10 cellular contexts compared by ENCODE assay signal in genomic region chr5:145718956-145719355, GRCh38.
DNase-seq lines count a peak whose midpoint lies in the region; ATAC-seq and TF ChIP-seq lines count a peak whose summit lies in the region.
"Had no signal": no experiment of that assay in that cellular context is flagged by ENCODE, and none has a peak within 500 bp of the region (broad histone marks: within the 10 kb centered on the region; RNA-seq: fewer than 3 reads in every experiment).

No MANE protein-coding gene starts in this region.

- in situ Hi-C loops in ACHN (cut with HindIII; ENCODE audit: low pct_ligation_motif_present, low pct_unique_long_range_greater_than_20kb, low sequenced_read_pairs) = no loop called here

- H3K4me3 ChIP-seq in left lung = no peak overlapping the region

- H3K27me3 ChIP-seq in left lung = no peaks in the 10 kb centered on the region

- no peak for TF ChIP-seq CTCF in left lung (IDR thresholded peaks at IDR 0.05)

- intact Hi-C loops in left lung (cut with DNase I) = no loop called here

- DNase-seq in ACHN = peak; percentile 40
- DNase-seq in HEK293T (ENCODE audit: extremely low spot score) = peak; percentile 31
- peak; percentile 81 for DNase-seq in amniotic epithelial cell (ENCODE audit: low read depth)
- DNase-seq in iPS-NIHi7 (ENCODE audit: extremely low spot score) = peak; percentile 43
- no peak for DNase-seq in left lung
- no peak for DNase-seq in mucosa of gallbladder (ENCODE audit: low spot score)
- DNase-seq: activated CD4-positive, alpha-beta memory T cell treated with anti-CD3 and anti-CD28 coated beads for 36 hours; DMS153 had no signal

- no peak overlapping the region for H3K27ac ChIP-seq in left lung

- POLR2A ChIA-PET in HEK293T (lab: Yijun Ruan, JAX) = no interaction called here

- no peaks in the 10 kb centered on the region for H3K4me1 ChIP-seq in left lung

- no peaks in the 10 kb centered on the region for H3K36me3 ChIP-seq in left lung

- ATAC-seq in GM21526 (IDR thresholded peaks at IDR 0.05; ENCODE audit: low FRiP score, unreplicated experiment) (no peak), left lung (no peak), GM18519 (IDR thresholded peaks at IDR 0.05; ENCODE audit: low FRiP score, unreplicated experiment) (no peak)

- no peaks in the 10 kb centered on the region for H3K9me3 ChIP-seq in left lung

- CTCF ChIA-PET in HEK293T (lab: Yijun Ruan, JAX) = interaction anchor here (0.6 to 1.0 kb wide), 4 partner anchors 14 to 126 kb away, joined by 3 to 4 read pairs (median 3); no protein-coding TSS in a partner anchor

TF ChIP-seq in HEK293T, 16 proteins besides CTCF, POLR2A, EP300 and RAD21:
- TF ChIP-seq PKNOX1 (IDR thresholded peaks at IDR 0.05) = no peak
- TF ChIP-seq SUZ12 (IDR thresholded peaks at IDR 0.05) = no peak
- no peak for TF ChIP-seq ZNF384 (IDR thresholded peaks at IDR 0.05)
- no peak for TF ChIP-seq CTBP1 (IDR thresholded peaks at IDR 0.05; ENCODE audit: borderline replicate concordance)
- TF ChIP-seq FOXA1 (IDR thresholded peaks at IDR 0.05) = no peak
- TF ChIP-seq BHLHE40 (IDR thresholded peaks at IDR 0.05; ENCODE audit: borderline replicate concordance) = no peak
- no peak for TF ChIP-seq FOXK2 (IDR thresholded peaks at IDR 0.05)
- no peak for TF ChIP-seq FOXM1 (IDR thresholded peaks at IDR 0.05; ENCODE audit: borderline replicate concordance)
- no peak for TF ChIP-seq TARDBP (IDR thresholded peaks at IDR 0.05)
- TF ChIP-seq ARNT (IDR thresholded peaks at IDR 0.05) = no peak
- TF ChIP-seq SP1 (IDR thresholded peaks at IDR 0.05) = no peak
- TF ChIP-seq LEF1 (IDR thresholded peaks at IDR 0.05; ENCODE audit: borderline replicate concordance) = no peak

Comparison
In these comparisons a context has a peak if more than half of its experiments do, and no peak if none do; other contexts are left out.
1. DNase-seq: peak in ACHN (single experiment), HEK293T (single experiment), amniotic epithelial cell (single experiment) and iPS-NIHi7 (single experiment); none in left lung (0 of 2) and mucosa of gallbladder (single experiment).